18 cellular contexts compared by ENCODE assay signal in genomic region chr12:109558374-109559199, GRCh38.
"Had no signal": no experiment of that assay in that cellular context is flagged by ENCODE, and none has a peak within 500 bp of the region (broad histone marks: within the 10 kb centered on the region; RNA-seq: fewer than 3 reads in every experiment).

No MANE protein-coding gene starts in this region.

- ATAC-seq: activated naive CD8-positive, alpha-beta T cell treated with anti-CD3 and anti-CD28 coated beads, Interleukin-2, amount 50 U/mL, for 24 hours; SK-N-SH treated with all-trans-retinoic acid at 6 μM for 48 hours; stimulated activated naive CD8-positive, alpha-beta T cell treated with anti-CD3 and anti-CD28 coated beads, Interleukin-15, Interleukin-2, amounts not matched to agents 100 U/mL and 50 U/mL, for 24 hours; T-cell; upper lobe of right lung had no signal

- H3K9me3 ChIP-seq: upper lobe of right lung had no signal

- H3K4me1 ChIP-seq: upper lobe of right lung had no signal

- H3K9me3 Mint-ChIP-seq: memory B cell, nephron had no signal

- H3K4me1 Mint-ChIP-seq: activated naive CD8-positive, alpha-beta T cell treated with anti-CD3 and anti-CD28 coated beads, Interleukin-2, amount 50 U/mL, for 24 hours; memory B cell; nephron; T-cell had no signal

- DNase-seq: activated CD8-positive, alpha-beta memory T cell treated with anti-CD3 and anti-CD28 coated beads for 24 hours; activated CD8-positive, alpha-beta memory T cell treated with anti-CD3 and anti-CD28 coated beads, Interleukin-2, amount 50 U/mL, for 4 hours; activated naive CD4-positive, alpha-beta T cell treated with anti-CD3 and anti-CD28 coated beads for 36 hours; activated naive CD8-positive, alpha-beta T cell treated with anti-CD3 and anti-CD28 coated beads, Interleukin-2, amount 50 U/mL, for 24 hours; activated T-cell treated with anti-CD3 and anti-CD28 coated beads, Interleukin-2, amount 50 U/mL, for 24 hours; effector CD8-positive, alpha-beta T cell; foreskin melanocyte; hypothalamus; spleen; stimulated activated CD4-positive, alpha-beta T cell treated with anti-CD3 and anti-CD28 coated beads, Interleukin-4, amount 100 ng/mL, for 24 hours; stimulated activated naive CD8-positive, alpha-beta T cell treated with anti-CD3 and anti-CD28 coated beads, Interleukin-15, Interleukin-2, amounts not matched to agents 100 U/mL and 50 U/mL, for 24 hours; T-cell; upper lobe of right lung had no signal

- H3K4me3 ChIP-seq: spleen, upper lobe of right lung had no signal

- H3K27ac Mint-ChIP-seq: activated naive CD4-positive, alpha-beta T cell treated with anti-CD3 and anti-CD28 coated beads for 36 hours; activated naive CD8-positive, alpha-beta T cell treated with anti-CD3 and anti-CD28 coated beads, Interleukin-2, amount 50 U/mL, for 24 hours; activated T-cell treated with anti-CD3 and anti-CD28 coated beads, Interleukin-2, amount 50 U/mL, for 24 hours; dendritic cell treated with granulocyte-macrophage colony-stimulating factor and Interleukin-4, amounts not matched to agents 40 ng/mL and 50 ng/mL, for 4 days; memory B cell; T-cell; T-helper 2 cell treated with Interferon-gamma antibody and Interleukin-4, amounts not matched to agents 5 μg/mL and 100 μg/mL, for 36 hours had no signal

- H3K27ac ChIP-seq: spleen, upper lobe of right lung had no signal

- H3K27me3 Mint-ChIP-seq: activated naive CD8-positive, alpha-beta T cell treated with anti-CD3 and anti-CD28 coated beads, Interleukin-2, amount 50 U/mL, for 24 hours; activated T-cell treated with anti-CD3 and anti-CD28 coated beads, Interleukin-2, amount 50 U/mL, for 24 hours; memory B cell; T-cell had no signal

- H3K4me3 Mint-ChIP-seq: activated naive CD4-positive, alpha-beta T cell treated with anti-CD3 and anti-CD28 coated beads for 36 hours; activated naive CD8-positive, alpha-beta T cell treated with anti-CD3 and anti-CD28 coated beads, Interleukin-2, amount 50 U/mL, for 24 hours; activated T-cell treated with anti-CD3 and anti-CD28 coated beads, Interleukin-2, amount 50 U/mL, for 24 hours; dendritic cell treated with granulocyte-macrophage colony-stimulating factor and Interleukin-4, amounts not matched to agents 40 ng/mL and 50 ng/mL, for 4 days; memory B cell; nephron; T-cell; T-helper 2 cell treated with Interferon-gamma antibody and Interleukin-4, amounts not matched to agents 5 μg/mL and 100 μg/mL, for 36 hours had no signal

- H3K27me3 ChIP-seq: spleen, upper lobe of right lung had no signal
